ENCODE assay signal across 32 cellular contexts in the genomic region with DNA sequence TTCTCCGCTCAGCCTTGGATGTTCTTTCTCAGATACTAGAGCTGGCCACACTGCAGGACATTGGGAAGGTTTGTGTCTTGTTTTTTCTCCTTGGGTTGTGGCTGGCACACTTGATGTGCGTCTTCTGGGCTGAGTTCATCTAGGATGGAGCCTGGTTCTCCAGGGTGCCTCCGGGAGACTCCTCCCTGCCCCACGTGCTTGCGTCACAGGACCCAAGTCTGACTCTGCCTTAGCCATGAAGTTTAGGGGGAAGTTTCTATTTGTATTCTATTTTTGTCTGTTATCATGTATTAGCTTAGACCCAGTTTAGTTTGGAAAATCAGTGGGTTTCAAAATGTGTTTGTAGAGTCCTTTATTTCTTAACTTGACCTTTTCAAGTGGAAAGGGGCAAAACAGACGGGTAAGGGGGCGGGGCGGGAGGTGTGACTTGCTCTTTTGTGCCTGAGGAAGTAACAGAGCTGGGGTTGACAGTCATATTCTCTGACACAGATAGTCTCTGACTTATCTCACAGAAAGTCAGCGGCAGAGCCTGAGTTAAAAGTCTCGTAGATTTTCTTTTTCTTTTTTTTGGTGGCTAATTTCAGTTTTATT.
"Had no signal": no experiment of that assay in that cellular context is flagged by ENCODE, and none has a peak within 500 bp of the region (broad histone marks: within the 10 kb centered on the region; RNA-seq: fewer than 3 reads in every experiment).

No MANE protein-coding gene starts in this region.

- H3K4me3 ChIP-seq: adrenal gland, body of pancreas, coronary artery, esophagus muscularis mucosa, heart left ventricle, lower lobe of right lung, pancreas, prostate gland, sigmoid colon, vagina had no signal

- H3K4me3 Mint-ChIP-seq: activated T-cell treated with anti-CD3 and anti-CD28 coated beads, Interleukin-2, amount 50 U/mL, for 24 hours; immature natural killer cell; nephron; stimulated activated memory B cell treated with anti-CD40 and anti-IgM and Interleukin-4, amounts not matched to agents 10 μg/mL and 1 μg/mL and 100 μg/mL, for 72 hours; stimulated activated naive CD8-positive, alpha-beta T cell treated with anti-CD3 and anti-CD28 coated beads, Interleukin-15, amount 100 ng/mL, for 72 hours; type B pancreatic cell had no signal

- H3K27me3 ChIP-seq: adrenal gland, body of pancreas, esophagus muscularis mucosa, foreskin keratinocyte, heart left ventricle, pancreas, sigmoid colon, vagina had no signal

- H3K9me3 ChIP-seq: adrenal gland, body of pancreas, pancreas, prostate gland had no signal

- ATAC-seq: activated naive CD4-positive, alpha-beta T cell treated with anti-CD3 and anti-CD28 coated beads, Interleukin-2, amount 50 U/mL, for 72 hours; body of pancreas; foreskin keratinocyte; heart left ventricle; lower lobe of right lung; pancreas; stimulated activated memory B cell treated with anti-CD40 and anti-IgM and Interleukin-4, amounts not matched to agents 10 μg/mL and 1 μg/mL and 100 μg/mL, for 72 hours; stimulated activated naive CD8-positive, alpha-beta T cell treated with anti-CD3 and anti-CD28 coated beads, Interleukin-15, amount 100 ng/mL, for 72 hours had no signal

- H3K27me3 Mint-ChIP-seq: activated T-cell treated with anti-CD3 and anti-CD28 coated beads, Interleukin-2, amount 50 U/mL, for 24 hours; stimulated activated memory B cell treated with anti-CD40 and anti-IgM and Interleukin-4, amounts not matched to agents 10 μg/mL and 1 μg/mL and 100 μg/mL, for 72 hours; stimulated activated naive CD8-positive, alpha-beta T cell treated with anti-CD3 and anti-CD28 coated beads, Interleukin-15, amount 100 ng/mL, for 72 hours; type B pancreatic cell had no signal

- DNase-seq: activated CD4-positive, alpha-beta T cell treated with anti-CD3 and anti-CD28 coated beads for 4 hours; activated CD4-positive, alpha-beta T cell treated with anti-CD3 and anti-CD28 coated beads, Interleukin-2, amount 50 U/mL, for 48 hours; activated CD8-positive, alpha-beta memory T cell treated with anti-CD3 and anti-CD28 coated beads, Interleukin-2, amount 50 U/mL, for 48 hours; activated naive CD4-positive, alpha-beta T cell; activated T-cell treated with anti-CD3 and anti-CD28 coated beads, Interleukin-2, amount 50 U/mL, for 24 hours; adrenal gland; aorta; body of pancreas; foreskin keratinocyte; heart left ventricle; hypothalamus; immature natural killer cell; lower lobe of right lung; mesendoderm; pancreas; retina; sigmoid colon; small intestine; stimulated activated CD4-positive, alpha-beta T cell treated with anti-CD3 and anti-CD28 coated beads, Interleukin-4, amount 100 ng/mL, for 4 hours; stimulated activated CD8-positive, alpha-beta memory T cell treated with anti-CD3 and anti-CD28 coated beads, Interleukin-4, amount 100 ng/mL, for 48 hours; stimulated activated naive CD8-positive, alpha-beta T cell treated with anti-CD3 and anti-CD28 coated beads, Interleukin-15, amount 100 ng/mL, for 72 hours; substantia nigra; T-helper 2 cell had no signal

- H3K4me1 Mint-ChIP-seq: nephron had no signal

- H3K27ac ChIP-seq: adrenal gland, body of pancreas, coronary artery, esophagus muscularis mucosa, foreskin keratinocyte, heart left ventricle, lower lobe of right lung, pancreas, prostate gland, sigmoid colon, vagina, VCaP had no signal

- H3K4me1 ChIP-seq: adrenal gland, esophagus muscularis mucosa, foreskin keratinocyte, heart left ventricle, lower lobe of right lung, pancreas, prostate gland, sigmoid colon, vagina had no signal

- H3K27ac Mint-ChIP-seq: activated T-cell treated with anti-CD3 and anti-CD28 coated beads, Interleukin-2, amount 50 U/mL, for 24 hours; nephron; stimulated activated memory B cell treated with anti-CD40 and anti-IgM and Interleukin-4, amounts not matched to agents 10 μg/mL and 1 μg/mL and 100 μg/mL, for 72 hours; stimulated activated naive CD8-positive, alpha-beta T cell treated with anti-CD3 and anti-CD28 coated beads, Interleukin-15, amount 100 ng/mL, for 72 hours; type B pancreatic cell had no signal
